Comparison of ENCODE assay signal across 8 cellular contexts in the genomic region with DNA sequence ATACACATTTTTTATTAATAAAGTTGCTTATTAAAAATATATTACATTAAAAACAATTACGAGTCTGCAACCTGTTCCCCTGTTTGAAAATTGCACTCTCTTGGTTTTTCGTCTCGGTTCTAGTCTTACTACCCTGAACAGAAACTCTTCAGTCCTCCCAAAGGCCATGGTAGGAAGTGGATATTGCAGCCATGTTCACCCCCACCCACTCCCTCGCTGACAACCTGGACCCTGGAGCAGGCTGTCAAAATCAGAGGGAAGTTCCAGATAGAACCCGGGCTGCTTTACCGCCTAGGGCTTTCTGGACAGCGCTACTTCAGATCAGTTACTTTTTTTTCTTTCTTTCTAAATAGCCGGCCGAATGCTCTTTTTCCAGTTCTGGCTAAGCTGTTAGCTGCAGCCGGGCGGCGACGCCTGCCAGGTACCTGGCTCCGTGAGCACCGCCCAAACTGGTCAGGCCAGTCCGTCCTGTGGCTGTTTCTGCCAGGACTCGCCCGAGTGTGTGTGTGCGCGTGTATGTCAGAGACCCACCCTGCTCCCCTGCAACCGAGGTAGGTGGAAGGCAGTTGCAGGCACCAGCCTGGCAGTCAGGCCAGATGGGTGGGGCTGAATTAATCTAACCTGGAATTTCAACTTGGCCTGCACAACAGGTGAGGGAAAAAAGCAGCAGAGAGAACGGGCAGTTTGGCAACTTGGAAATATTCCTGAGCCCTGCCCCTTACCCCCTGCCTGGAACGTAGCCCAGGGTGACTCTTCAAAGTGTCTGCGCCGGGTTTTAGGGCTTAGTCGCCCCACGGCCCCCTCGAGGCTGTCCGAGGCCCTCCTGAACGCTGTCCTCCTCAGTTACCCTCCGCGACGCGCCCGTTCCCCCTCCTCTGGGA. TPM values are rescaled to one million over a fixed set of nuclear protein-coding genes. Genes with fewer than 3 reads are reported as not detected.
DNase-seq lines count a peak whose midpoint lies in the region; ATAC-seq and TF ChIP-seq lines count a peak whose summit lies in the region.

No MANE protein-coding gene starts in this region.

- H3K4me3 Mint-ChIP-seq in T-helper 17 cell = peak overlapping the region; percentile 87

- DNase-seq in DMS153 treated with DMSO at 0.1 percent for 48 hours (lab: John Stamatoyannopoulos, UW; ENCODE audit: unreplicated experiment) = peak; percentile 79
- DNase-seq in T-helper 17 cell = no peak
- DNase-seq in fibroblast of villous mesenchyme (ENCODE audit: low read depth) = no peak
- DNase-seq in trophoblast cell = peak; percentile 98 to 99
- no peak for DNase-seq in activated CD4-positive, CD25-positive, alpha-beta regulatory T cell treated with anti-CD3 and anti-CD28 coated beads, Interleukin-2, amount 50 U/mL, for 72 hours
- DNase-seq in dermis blood vessel endothelial cell = no peak

- H3K27ac Mint-ChIP-seq in T-helper 17 cell = peak overlapping the region; percentile 92

- H3K79me2 ChIP-seq in trophoblast cell (ENCODE audit: control insufficient read depth, insufficient read depth, low read length, poor library complexity) = peaks cover 25% of the 10 kb centered on the region

- H3K36me3 ChIP-seq in HUES6 (ENCODE audit: control insufficient read depth, insufficient read depth, low read length) (no peaks in the 10 kb centered on the region), trophoblast cell (ENCODE audit: control insufficient read depth in 1 of 2, insufficient read depth in 2 of 2, low read length in 2 of 2) (peaks cover 9 to 16% of the 10 kb centered on the region in 2 experiments)

- peak overlapping the region; percentile 99 for H2BK120ac ChIP-seq in trophoblast cell (ENCODE audit: insufficient read depth, low read length, poor library complexity)

- peak overlapping the region; percentile 89 for H2AFZ ChIP-seq in trophoblast cell (ENCODE audit: insufficient read depth, low read length, poor library complexity)

- H3K9ac ChIP-seq in HUES6 (ENCODE audit: low read length) (peak overlapping the region; percentile 76), trophoblast cell (ENCODE audit: low read length) (peak overlapping the region; percentile 88)

- H3K9me3 ChIP-seq in HUES6 (ENCODE audit: control insufficient read depth, insufficient read depth, low read depth, low read length) (no peaks in the 10 kb centered on the region), T-helper 17 cell (ENCODE audit: control insufficient read depth, low read length, poor library complexity, severe bottlenecking) (no peaks in the 10 kb centered on the region), trophoblast cell (ENCODE audit: insufficient read depth, low read depth, low read length) (no peaks in the 10 kb centered on the region)

- H2BK12ac ChIP-seq in trophoblast cell (ENCODE audit: low read length) = peak overlapping the region; percentile 83

- H3K27me3 ChIP-seq in HUES6 (ENCODE audit: control insufficient read depth, insufficient read depth, low read length) (peaks cover 76% of the 10 kb centered on the region), trophoblast cell (ENCODE audit: insufficient read depth, low read length) (no peaks in the 10 kb centered on the region)

- H3K4ac ChIP-seq in trophoblast cell (ENCODE audit: low read depth, low read length) = peak overlapping the region; percentile 81

- no peak overlapping the region for H3K23ac ChIP-seq in trophoblast cell (ENCODE audit: low read length)

- TF ChIP-seq CTCF in fibroblast of villous mesenchyme (IDR thresholded peaks at IDR 0.05; ENCODE audit: insufficient read depth, low read depth, low read length) = no peak

- H3K36me3 Mint-ChIP-seq in T-helper 17 cell (ENCODE audit: low read depth) = peaks cover 2% of the 10 kb centered on the region

- peak overlapping the region; percentile 98 for H4K91ac ChIP-seq in trophoblast cell (ENCODE audit: low read depth, low read length)

- peaks cover 63% of the 10 kb centered on the region for H3K4me1 Mint-ChIP-seq in T-helper 17 cell

- H3K79me1 ChIP-seq in trophoblast cell (ENCODE audit: low read length) = peaks cover 21% of the 10 kb centered on the region

- H4K8ac ChIP-seq in trophoblast cell (ENCODE audit: low read depth, low read length) = peak overlapping the region; percentile 85

- H3K27me3 Mint-ChIP-seq in T-helper 17 cell = no peaks in the 10 kb centered on the region

- peak overlapping the region; percentile 68 for H4K12ac ChIP-seq in trophoblast cell (ENCODE audit: low read depth, low read length)

- ATAC-seq in T-helper 17 cell (no peak), GM21360 (IDR thresholded peaks at IDR 0.05; ENCODE audit: unreplicated experiment) (no peak)

- no CpG with 5 or more reads among the region's 35 CpGs for WGBS in trophoblast cell (ENCODE audit: extremely low coverage, insufficient coverage, insufficient read length)

- peak overlapping the region; percentile 97 for H3K14ac ChIP-seq in trophoblast cell (ENCODE audit: low read length)

- peak overlapping the region; percentile 97 for H2BK5ac ChIP-seq in trophoblast cell (ENCODE audit: low read depth, low read length, poor library complexity)

- peaks cover 45% of the 10 kb centered on the region for H3K4me1 ChIP-seq in HUES6 (ENCODE audit: control insufficient read depth, insufficient read depth, low read length)
- peaks cover 49 to 62% of the 10 kb centered on the region in 2 experiments for H3K4me1 ChIP-seq in trophoblast cell (ENCODE audit: control insufficient read depth in 1 of 2, insufficient read depth in 2 of 2, low read length in 2 of 2)

- H3K27ac ChIP-seq in HUES6 (ENCODE audit: low read depth, low read length) (no peak overlapping the region), trophoblast cell (ENCODE audit: low read depth, low read length) (peak overlapping the region; percentile 95)

- H3K4me3 ChIP-seq in HUES6 (ENCODE audit: low read depth, low read length) (peak overlapping the region; percentile 69), fibroblast of villous mesenchyme (ENCODE audit: low read depth, low read length) (peak overlapping the region; percentile 64), trophoblast cell (ENCODE audit: low read depth, low read length) (peak overlapping the region; percentile 74)

- peak overlapping the region; percentile 98 for H3K4me2 ChIP-seq in trophoblast cell (ENCODE audit: low read length)

- peak overlapping the region; percentile 94 for H2AK5ac ChIP-seq in trophoblast cell (ENCODE audit: low read length)

- H3K18ac ChIP-seq in trophoblast cell (ENCODE audit: low read length) = peak overlapping the region; percentile 99

RNA-seq across cellular contexts. Expression of a gene that starts 1.1 kb away (rescaled TPM):
- total RNA-seq in T-helper 17 cell (10 to 100 TPM; 20.3 to 22.5 TPM), fibroblast of villous mesenchyme (5.6 and 7.7 TPM in 2 replicates), dermis blood vessel endothelial cell (7.0 and 8.7 TPM in 2 replicates)
- 11.2 and 11.7 TPM in 2 replicates for polyA plus RNA-seq in trophoblast cell (2013)

RNA-seq across cellular contexts. Expression of a gene that starts 56.9 kb away (rescaled TPM):
- total RNA-seq in T-helper 17 cell = 10 to 100 TPM; 34.2 to 39.7 TPM
- 73.8 and 81.2 TPM in 2 replicates for total RNA-seq in fibroblast of villous mesenchyme
- 94.1 and 96.1 TPM in 2 replicates for polyA plus RNA-seq in trophoblast cell (2013)
- total RNA-seq in dermis blood vessel endothelial cell = 36.4 and 44.9 TPM in 2 replicates

Comparison
In these comparisons a context has a peak if more than half of its experiments do, and no peak if none do; other contexts are left out.
1. DNase-seq: peak in DMS153 treated with DMSO at 0.1 percent for 48 hours (single experiment) and trophoblast cell (2 of 2); none in T-helper 17 cell (0 of 3), fibroblast of villous mesenchyme (single experiment), activated CD4-positive, CD25-positive, alpha-beta regulatory T cell treated with anti-CD3 and anti-CD28 coated beads, Interleukin-2, amount 50 U/mL, for 72 hours (single experiment) and dermis blood vessel endothelial cell (single experiment).
2. Peak in every context shown above with its lines, with median percentiles within 50 percentile points of each other: H3K4me3 ChIP-seq.